ENCODE assay signal across 26 cellular contexts in the genomic region with DNA sequence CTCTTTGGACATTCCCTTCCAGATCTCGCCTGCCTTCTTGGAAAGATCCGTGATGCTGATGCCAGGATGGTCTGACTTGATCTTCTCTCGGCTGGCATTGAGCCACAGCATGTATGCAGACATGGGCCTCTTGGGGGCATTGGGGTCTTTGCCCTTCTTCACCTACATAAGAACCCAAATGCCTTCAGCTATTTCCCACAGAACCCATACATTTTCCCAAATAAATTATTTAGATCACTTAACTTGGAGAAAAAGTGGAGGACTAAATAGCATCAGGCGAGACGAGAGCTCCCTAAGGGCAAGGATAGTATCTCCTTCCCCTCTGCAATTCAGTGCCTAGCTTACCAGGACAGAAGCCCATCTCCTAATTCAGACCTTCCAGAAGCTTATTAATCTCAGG. TPM values are rescaled to one million over a fixed set of nuclear protein-coding genes. Genes with fewer than 3 reads are reported as not detected.
DNase-seq lines count a peak whose midpoint lies in the region; ATAC-seq, FAIRE-seq and TF ChIP-seq lines count a peak whose summit lies in the region.
"Had no signal": no experiment of that assay in that cellular context is flagged by ENCODE, and none has a peak within 500 bp of the region (broad histone marks: within the 10 kb centered on the region; RNA-seq: fewer than 3 reads in every experiment).

No MANE protein-coding gene starts in this region.

- ATAC-seq in activated CD8-positive, alpha-beta T cell treated with anti-CD3 and anti-CD28 coated beads for 36 hours, result no peak
- no peak for ATAC-seq in activated CD8-positive, alpha-beta T cell treated with anti-CD3 and anti-CD28 coated beads, Interleukin-2, amount 10 ng/mL, durations not matched to agents 7 days and 5 days
- no peak for ATAC-seq in stimulated activated naive B cell treated with anti-CD40 and anti-IgM and Interleukin-4, amounts not matched to agents 10 μg/mL and 1 μg/mL and 100 μg/mL, for 72 hours (replicated peaks)
- ATAC-seq: effector memory CD8-positive, alpha-beta T cell; heart right ventricle; sciatic nerve; upper lobe of right lung had no signal

- H3K27ac Mint-ChIP-seq in activated CD8-positive, alpha-beta T cell treated with anti-CD3 and anti-CD28 coated beads for 36 hours, result peak overlapping the region; percentile 4
- no peak overlapping the region for H3K27ac Mint-ChIP-seq in activated CD8-positive, alpha-beta T cell treated with anti-CD3 and anti-CD28 coated beads, Interleukin-2, amount 10 ng/mL, durations not matched to agents 7 days and 5 days
- peak overlapping the region; percentile 54 for H3K27ac Mint-ChIP-seq in glutamatergic neuron (ENCODE audit: unreplicated experiment)
- peak overlapping the region; percentile 3 for H3K27ac Mint-ChIP-seq in stimulated activated naive B cell treated with anti-CD40 and anti-IgM and Interleukin-4, amounts not matched to agents 10 μg/mL and 1 μg/mL and 100 μg/mL, for 72 hours

- H3K4me3 ChIP-seq in SK-N-MC, result no peak overlapping the region
- H3K4me3 ChIP-seq: heart right ventricle, MG63, upper lobe of right lung had no signal

- H3K4me1 Mint-ChIP-seq in activated CD8-positive, alpha-beta T cell treated with anti-CD3 and anti-CD28 coated beads for 36 hours (ENCODE audit: low read depth), result peaks cover 60% of the 10 kb centered on the region
- H3K4me1 Mint-ChIP-seq in activated CD8-positive, alpha-beta T cell treated with anti-CD3 and anti-CD28 coated beads, Interleukin-2, amount 10 ng/mL, durations not matched to agents 7 days and 5 days (ENCODE audit: low read depth), result peaks cover 60% of the 10 kb centered on the region
- H3K4me1 Mint-ChIP-seq in glutamatergic neuron (ENCODE audit: low read depth, unreplicated experiment), result peaks cover 16% of the 10 kb centered on the region
- H3K4me1 Mint-ChIP-seq in stimulated activated naive B cell treated with anti-CD40 and anti-IgM and Interleukin-4, amounts not matched to agents 10 μg/mL and 1 μg/mL and 100 μg/mL, for 72 hours, result peaks cover 48 to 53% of the 10 kb centered on the region in 2 donors

- H3K9me3 Mint-ChIP-seq in activated CD8-positive, alpha-beta T cell treated with anti-CD3 and anti-CD28 coated beads for 36 hours, result no peaks in the 10 kb centered on the region
- H3K9me3 Mint-ChIP-seq in activated CD8-positive, alpha-beta T cell treated with anti-CD3 and anti-CD28 coated beads, Interleukin-2, amount 10 ng/mL, durations not matched to agents 7 days and 5 days (ENCODE audit: insufficient read depth), result no peaks in the 10 kb centered on the region
- H3K9me3 Mint-ChIP-seq in glutamatergic neuron (ENCODE audit: unreplicated experiment), result peaks cover 23% of the 10 kb centered on the region
- H3K9me3 Mint-ChIP-seq in stimulated activated naive B cell treated with anti-CD40 and anti-IgM and Interleukin-4, amounts not matched to agents 10 μg/mL and 1 μg/mL and 100 μg/mL, for 72 hours, result no peaks in the 10 kb centered on the region
- H3K9me3 Mint-ChIP-seq: effector memory CD8-positive, alpha-beta T cell had no signal

- POLR2A ChIA-PET in activated CD8-positive, alpha-beta T cell treated with anti-CD3 and anti-CD28 coated beads for 36 hours (lab: Charles Lee), result no interaction called here
- POLR2A ChIA-PET in activated CD8-positive, alpha-beta T cell treated with anti-CD3 and anti-CD28 coated beads, Interleukin-2, amount 10 ng/mL, durations not matched to agents 7 days and 5 days (lab: Charles Lee), result interaction anchor here (0.6 kb wide), 1 partner anchor 258 kb away, joined by 3 read pairs; no protein-coding TSS in a partner anchor

- DNase-seq in activated CD8-positive, alpha-beta T cell treated with anti-CD3 and anti-CD28 coated beads for 36 hours, result no peak
- no peak for DNase-seq in activated CD8-positive, alpha-beta T cell treated with anti-CD3 and anti-CD28 coated beads, Interleukin-2, amount 10 ng/mL, durations not matched to agents 7 days and 5 days
- DNase-seq in SK-N-MC (ENCODE audit: low read depth, low spot score) (no peak), glutamatergic neuron (no peak), GM19239 (ENCODE audit: insufficient read length, low spot score) (no peak), frontal cortex (ENCODE audit: low spot score in 2 of 2) (no peak), iPS-NIHi7 (ENCODE audit: extremely low spot score) (no peak)
- DNase-seq in stimulated activated naive B cell treated with anti-CD40 and anti-IgM and Interleukin-4, amounts not matched to agents 10 μg/mL and 1 μg/mL and 100 μg/mL, for 72 hours, result no peak
- DNase-seq: activated CD4-positive, CD25-positive, alpha-beta regulatory T cell treated with anti-CD3 and anti-CD28 coated beads, Interleukin-2, amount 50 U/mL, for 72 hours; activated gamma-delta T cell; anterior cingulate cortex; effector memory CD8-positive, alpha-beta T cell; heart right ventricle; MG63; NCI-H1436 treated with DMSO at 0.1 percent for 48 hours; NCI-H2171 treated with DMSO at 0.1 percent for 48 hours; NCI-H69; SHP77 treated with DMSO at 0.1 percent for 48 hours; stimulated activated naive CD4-positive, alpha-beta T cell treated with Interleukin-2 at 50 U/mL for 16 hours; T-helper 9 cell; upper lobe of right lung had no signal

- H3K27ac ChIP-seq in SK-N-MC, result peak overlapping the region; percentile 38; the same call in 1 of the 2 replicates
- H3K27ac ChIP-seq: C4-2B, HL-60 had no signal

- TF ChIP-seq CTCF in activated CD8-positive, alpha-beta T cell treated with anti-CD3 and anti-CD28 coated beads for 36 hours (IDR thresholded peaks at IDR 0.05), result no peak
- TF ChIP-seq CTCF in glutamatergic neuron (IDR thresholded peaks at IDR 0.05; ENCODE audit: partially characterized antibody, unreplicated experiment), result no peak

- H3K36me3 Mint-ChIP-seq in activated CD8-positive, alpha-beta T cell treated with anti-CD3 and anti-CD28 coated beads for 36 hours (ENCODE audit: low read depth), result peaks cover 74% of the 10 kb centered on the region
- peaks cover 76% of the 10 kb centered on the region for H3K36me3 Mint-ChIP-seq in activated CD8-positive, alpha-beta T cell treated with anti-CD3 and anti-CD28 coated beads, Interleukin-2, amount 10 ng/mL, durations not matched to agents 7 days and 5 days (ENCODE audit: low read depth)
- H3K36me3 Mint-ChIP-seq in glutamatergic neuron (ENCODE audit: unreplicated experiment), result no peaks in the 10 kb centered on the region
- H3K36me3 Mint-ChIP-seq in stimulated activated naive B cell treated with anti-CD40 and anti-IgM and Interleukin-4, amounts not matched to agents 10 μg/mL and 1 μg/mL and 100 μg/mL, for 72 hours, result peaks cover 47 to 72% of the 10 kb centered on the region in 2 donors

- H3K9ac ChIP-seq in SK-N-MC (ENCODE audit: insufficient read length), result no peak overlapping the region

- CTCF ChIA-PET in activated CD8-positive, alpha-beta T cell treated with anti-CD3 and anti-CD28 coated beads for 36 hours (lab: Charles Lee), result no interaction called here
- CTCF ChIA-PET in activated CD8-positive, alpha-beta T cell treated with anti-CD3 and anti-CD28 coated beads, Interleukin-2, amount 10 ng/mL, durations not matched to agents 7 days and 5 days (lab: Charles Lee), result no interaction called here

- no peaks in the 10 kb centered on the region for H3K27me3 Mint-ChIP-seq in activated CD8-positive, alpha-beta T cell treated with anti-CD3 and anti-CD28 coated beads for 36 hours
- no peaks in the 10 kb centered on the region for H3K27me3 Mint-ChIP-seq in activated CD8-positive, alpha-beta T cell treated with anti-CD3 and anti-CD28 coated beads, Interleukin-2, amount 10 ng/mL, durations not matched to agents 7 days and 5 days (ENCODE audit: low read depth)
- H3K27me3 Mint-ChIP-seq in glutamatergic neuron (ENCODE audit: unreplicated experiment), result peaks cover 22% of the 10 kb centered on the region
- H3K27me3 Mint-ChIP-seq in stimulated activated naive B cell treated with anti-CD40 and anti-IgM and Interleukin-4, amounts not matched to agents 10 μg/mL and 1 μg/mL and 100 μg/mL, for 72 hours, result no peaks in the 10 kb centered on the region
- H3K27me3 Mint-ChIP-seq: effector memory CD8-positive, alpha-beta T cell had no signal

- H3K9me3 ChIP-seq in SK-N-MC (ENCODE audit: low read depth, low read length), result no peaks in the 10 kb centered on the region
- H3K9me3 ChIP-seq: heart right ventricle, MG63, upper lobe of right lung had no signal

- no peak for FAIRE-seq in GM19239 (lab: Jason Lieb, UNC)
- no peak for FAIRE-seq in frontal cortex (lab: Jason Lieb, UNC)

- no peak overlapping the region for H3K4me3 Mint-ChIP-seq in activated CD8-positive, alpha-beta T cell treated with anti-CD3 and anti-CD28 coated beads for 36 hours
- H3K4me3 Mint-ChIP-seq in activated CD8-positive, alpha-beta T cell treated with anti-CD3 and anti-CD28 coated beads, Interleukin-2, amount 10 ng/mL, durations not matched to agents 7 days and 5 days, result no peak overlapping the region
- H3K4me3 Mint-ChIP-seq in glutamatergic neuron (ENCODE audit: unreplicated experiment), result no peak overlapping the region
- no peak overlapping the region for H3K4me3 Mint-ChIP-seq in stimulated activated naive B cell treated with anti-CD40 and anti-IgM and Interleukin-4, amounts not matched to agents 10 μg/mL and 1 μg/mL and 100 μg/mL, for 72 hours
- H3K4me3 Mint-ChIP-seq: effector memory CD8-positive, alpha-beta T cell had no signal

- intact Hi-C loops in activated CD8-positive, alpha-beta T cell treated with anti-CD3 and anti-CD28 coated beads for 36 hours (cut with micrococcal nuclease), result no loop called here

- H3K36me3 ChIP-seq in SK-N-MC (ENCODE audit: insufficient read depth, low read length), result peaks cover 75% of the 10 kb centered on the region

RNA-seq across cellular contexts. Expression of gene TNKS1BP1, which starts 3.0 kb away (rescaled TPM):
- total RNA-seq in activated CD8-positive, alpha-beta T cell treated with anti-CD3 and anti-CD28 coated beads for 36 hours, result 10 to 100 TPM; 18.4 to 23.2 TPM
- 10 to 100 TPM; 10.5 to 10.9 TPM for total RNA-seq in activated CD8-positive, alpha-beta T cell treated with anti-CD3 and anti-CD28 coated beads, Interleukin-2, amount 10 ng/mL, durations not matched to agents 7 days and 5 days
- total RNA-seq in glutamatergic neuron (ENCODE audit: unreplicated experiment) (198 TPM), frontal cortex (20.0 TPM)

RNA-seq across cellular contexts. Expression of gene SSRP1, which starts 8.0 kb away (rescaled TPM):
- 100 to 1,000 TPM; 284 to 290 TPM for total RNA-seq in activated CD8-positive, alpha-beta T cell treated with anti-CD3 and anti-CD28 coated beads for 36 hours
- total RNA-seq in activated CD8-positive, alpha-beta T cell treated with anti-CD3 and anti-CD28 coated beads, Interleukin-2, amount 10 ng/mL, durations not matched to agents 7 days and 5 days, result 100 to 1,000 TPM; 185 to 191 TPM
- total RNA-seq in glutamatergic neuron (ENCODE audit: unreplicated experiment), result 91.4 TPM
- total RNA-seq in frontal cortex, result 53.8 TPM

RNA-seq across cellular contexts. Expression of gene P2RX3, which starts 10.4 kb away (rescaled TPM):
- total RNA-seq in activated CD8-positive, alpha-beta T cell treated with anti-CD3 and anti-CD28 coated beads for 36 hours, result not detected
- not detected for total RNA-seq in activated CD8-positive, alpha-beta T cell treated with anti-CD3 and anti-CD28 coated beads, Interleukin-2, amount 10 ng/mL, durations not matched to agents 7 days and 5 days
- 496 TPM for total RNA-seq in glutamatergic neuron (ENCODE audit: unreplicated experiment)
- total RNA-seq in frontal cortex, result not detected
- total RNA-seq: fibroblast of lung, lower leg skin, sciatic nerve, upper lobe of right lung had no signal

RNA-seq across cellular contexts. Expression of gene PRG3, which starts 53.2 kb away (rescaled TPM):
- not detected for total RNA-seq in activated CD8-positive, alpha-beta T cell treated with anti-CD3 and anti-CD28 coated beads for 36 hours
- total RNA-seq in activated CD8-positive, alpha-beta T cell treated with anti-CD3 and anti-CD28 coated beads, Interleukin-2, amount 10 ng/mL, durations not matched to agents 7 days and 5 days, result not detected
- total RNA-seq in glutamatergic neuron (ENCODE audit: unreplicated experiment), result not detected
- total RNA-seq in frontal cortex, result not detected
- total RNA-seq: fibroblast of lung, heart right ventricle, lower leg skin, sciatic nerve, upper lobe of right lung had no signal

Comparison
In these comparisons a context has a peak if more than half of its experiments do, and no peak if none do; other contexts are left out.
1. RNA of gene P2RX3, which starts 10.4 kb away (total RNA-seq): 496 TPM in glutamatergic neuron (single experiment); not detected in activated CD8-positive, alpha-beta T cell treated with anti-CD3 and anti-CD28 coated beads, Interleukin-2, amount 10 ng/mL, durations not matched to agents 7 days and 5 days, not detected in activated CD8-positive, alpha-beta T cell treated with anti-CD3 and anti-CD28 coated beads for 36 hours and not detected in frontal cortex (single experiment); every median in the first group is over 100 times any median in the second.